ENCODE assay signal across 23 cellular contexts in the genomic region with DNA sequence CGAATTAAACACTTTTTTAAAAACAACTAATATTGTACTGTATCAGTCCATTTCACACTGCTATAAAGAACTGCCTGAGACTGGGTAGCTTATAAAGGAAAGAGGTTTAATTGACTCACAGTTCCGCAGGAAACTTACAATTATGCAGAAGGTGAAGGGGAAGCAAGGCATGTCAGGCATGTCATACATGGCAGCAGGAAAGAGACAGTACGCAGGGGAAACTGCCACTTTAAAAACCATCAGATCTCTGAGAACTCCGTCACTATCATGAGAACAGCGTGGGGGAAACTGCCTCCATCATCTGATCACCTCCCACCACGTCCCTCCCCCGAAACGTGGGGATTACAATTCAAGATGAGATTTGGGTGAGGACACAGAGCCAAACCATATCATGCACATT.
A peak's percentile ranks its signal among the peaks of the same experiment; 100 is the strongest.
DNase-seq lines count a peak whose midpoint lies in the region; ATAC-seq and TF ChIP-seq lines count a peak whose summit lies in the region.
"Had no signal": no experiment of that assay in that cellular context is flagged by ENCODE, and none has a peak within 500 bp of the region (broad histone marks: within the 10 kb centered on the region; RNA-seq: fewer than 3 reads in every experiment).

No MANE protein-coding gene starts in this region.

- POLR2A ChIA-PET in activated B cell treated with CpG ODN at 0.5 μM for 24 hours (lab: Charles Lee), result no interaction called here
- POLR2A ChIA-PET in activated CD4-positive, alpha-beta T cell treated with anti-CD3 and anti-CD28 coated beads, Interleukin-2, amount 10 ng/mL, durations not matched to agents 7 days and 5 days (lab: Charles Lee), result no interaction called here

- H3K4me1 Mint-ChIP-seq in activated naive CD8-positive, alpha-beta T cell treated with anti-CD3 and anti-CD28 coated beads, Interleukin-2, amount 50 U/mL, for 24 hours, result peaks cover 11% of the 10 kb centered on the region
- H3K4me1 Mint-ChIP-seq in activated naive CD8-positive, alpha-beta T cell treated with anti-CD3 and anti-CD28 coated beads for 36 hours, result peaks cover 9% of the 10 kb centered on the region
- peaks cover 9% of the 10 kb centered on the region for H3K4me1 Mint-ChIP-seq in activated B cell treated with CpG ODN at 0.5 μM for 24 hours
- H3K4me1 Mint-ChIP-seq in activated CD4-positive, alpha-beta T cell treated with anti-CD3 and anti-CD28 coated beads, Interleukin-2, amount 10 ng/mL, durations not matched to agents 7 days and 5 days, result peaks cover 4% of the 10 kb centered on the region

- intact Hi-C loops in activated B cell treated with CpG ODN at 0.5 μM for 24 hours (cut with micrococcal nuclease), result no loop called here

- no peak overlapping the region for H3K27ac Mint-ChIP-seq in activated naive CD8-positive, alpha-beta T cell treated with anti-CD3 and anti-CD28 coated beads, Interleukin-2, amount 50 U/mL, for 24 hours
- no peak overlapping the region for H3K27ac Mint-ChIP-seq in activated naive CD8-positive, alpha-beta T cell treated with anti-CD3 and anti-CD28 coated beads for 36 hours
- H3K27ac Mint-ChIP-seq in activated B cell treated with CpG ODN at 0.5 μM for 24 hours, result no peak overlapping the region
- no peak overlapping the region for H3K27ac Mint-ChIP-seq in activated CD4-positive, alpha-beta T cell treated with anti-CD3 and anti-CD28 coated beads, Interleukin-2, amount 10 ng/mL, durations not matched to agents 7 days and 5 days
- H3K27ac Mint-ChIP-seq: activated T-helper 17 cell treated with anti-CD3 and anti-CD28 coated beads, Interleukin-2, amount 50 U/mL, for 72 hours; CD8-positive, alpha-beta memory T cell; memory B cell; nephron progenitor cell; stimulated activated memory B cell treated with anti-CD40 and anti-IgM and Interleukin-4, amounts not matched to agents 10 μg/mL and 1 μg/mL and 100 μg/mL, for 72 hours had no signal

- H3K27me3 Mint-ChIP-seq in activated naive CD8-positive, alpha-beta T cell treated with anti-CD3 and anti-CD28 coated beads, Interleukin-2, amount 50 U/mL, for 24 hours, result peaks cover 4% of the 10 kb centered on the region
- peaks cover 19% of the 10 kb centered on the region for H3K27me3 Mint-ChIP-seq in activated naive CD8-positive, alpha-beta T cell treated with anti-CD3 and anti-CD28 coated beads for 36 hours
- H3K27me3 Mint-ChIP-seq in activated B cell treated with CpG ODN at 0.5 μM for 24 hours, result peaks cover 7% of the 10 kb centered on the region
- H3K27me3 Mint-ChIP-seq in activated CD4-positive, alpha-beta T cell treated with anti-CD3 and anti-CD28 coated beads, Interleukin-2, amount 10 ng/mL, durations not matched to agents 7 days and 5 days, result peaks cover 17% of the 10 kb centered on the region

- no peaks in the 10 kb centered on the region for H3K9me3 Mint-ChIP-seq in activated naive CD8-positive, alpha-beta T cell treated with anti-CD3 and anti-CD28 coated beads, Interleukin-2, amount 50 U/mL, for 24 hours
- no peaks in the 10 kb centered on the region for H3K9me3 Mint-ChIP-seq in activated naive CD8-positive, alpha-beta T cell treated with anti-CD3 and anti-CD28 coated beads for 36 hours
- no peaks in the 10 kb centered on the region for H3K9me3 Mint-ChIP-seq in activated B cell treated with CpG ODN at 0.5 μM for 24 hours
- no peaks in the 10 kb centered on the region for H3K9me3 Mint-ChIP-seq in activated CD4-positive, alpha-beta T cell treated with anti-CD3 and anti-CD28 coated beads, Interleukin-2, amount 10 ng/mL, durations not matched to agents 7 days and 5 days
- H3K9me3 Mint-ChIP-seq: activated T-helper 17 cell treated with anti-CD3 and anti-CD28 coated beads, Interleukin-2, amount 50 U/mL, for 72 hours; CD8-positive, alpha-beta memory T cell; memory B cell; nephron progenitor cell; stimulated activated memory B cell treated with anti-CD40 and anti-IgM and Interleukin-4, amounts not matched to agents 10 μg/mL and 1 μg/mL and 100 μg/mL, for 72 hours had no signal

- no peaks in the 10 kb centered on the region for H3K36me3 Mint-ChIP-seq in activated naive CD8-positive, alpha-beta T cell treated with anti-CD3 and anti-CD28 coated beads, Interleukin-2, amount 50 U/mL, for 24 hours (ENCODE audit: low read depth)
- no peaks in the 10 kb centered on the region for H3K36me3 Mint-ChIP-seq in activated naive CD8-positive, alpha-beta T cell treated with anti-CD3 and anti-CD28 coated beads for 36 hours
- H3K36me3 Mint-ChIP-seq in activated B cell treated with CpG ODN at 0.5 μM for 24 hours (ENCODE audit: low read depth), result no peaks in the 10 kb centered on the region
- H3K36me3 Mint-ChIP-seq in activated CD4-positive, alpha-beta T cell treated with anti-CD3 and anti-CD28 coated beads, Interleukin-2, amount 10 ng/mL, durations not matched to agents 7 days and 5 days (ENCODE audit: low read depth), result no peaks in the 10 kb centered on the region
- H3K36me3 Mint-ChIP-seq: CD8-positive, alpha-beta memory T cell; memory B cell; stimulated activated memory B cell treated with anti-CD40 and anti-IgM and Interleukin-4, amounts not matched to agents 10 μg/mL and 1 μg/mL and 100 μg/mL, for 72 hours had no signal

- TF ChIP-seq CTCF in activated B cell treated with CpG ODN at 0.5 μM for 24 hours (IDR thresholded peaks at IDR 0.05), result no peak

- no peak for ATAC-seq in activated naive CD8-positive, alpha-beta T cell treated with anti-CD3 and anti-CD28 coated beads, Interleukin-2, amount 50 U/mL, for 24 hours
- no peak for ATAC-seq in activated B cell treated with CpG ODN at 0.5 μM for 24 hours (ENCODE audit: low read depth)
- ATAC-seq: activated T-helper 17 cell treated with anti-CD3 and anti-CD28 coated beads, Interleukin-2, amount 50 U/mL, for 72 hours; stimulated activated memory B cell treated with anti-CD40 and anti-IgM and Interleukin-4, amounts not matched to agents 10 μg/mL and 1 μg/mL and 100 μg/mL, for 72 hours had no signal

- DNase-seq in activated naive CD8-positive, alpha-beta T cell treated with anti-CD3 and anti-CD28 coated beads, Interleukin-2, amount 50 U/mL, for 24 hours, result peak; percentile 2
- no peak for DNase-seq in activated naive CD8-positive, alpha-beta T cell treated with anti-CD3 and anti-CD28 coated beads for 36 hours
- no peak for DNase-seq in activated B cell treated with CpG ODN at 0.5 μM for 24 hours
- peak; percentile 75 to 92 for DNase-seq in lung microvascular endothelial cell (ENCODE audit: low read depth in 2 of 2)
- DNase-seq in effector CD8-positive, alpha-beta T cell (lab: John Stamatoyannopoulos, UW), result no peak
- DNase-seq in AG08395 (ENCODE audit: low spot score), result no peak
- DNase-seq in cerebellar nuclear complex (lab: John Stamatoyannopoulos, UW), result no peak
- DNase-seq in activated CD4-positive, alpha-beta T cell treated with anti-CD3 and anti-CD28 coated beads, Interleukin-2, amount 10 ng/mL, durations not matched to agents 7 days and 5 days, result no peak
- DNase-seq: ACHN; activated CD8-positive, alpha-beta memory T cell treated with anti-CD3 and anti-CD28 coated beads for 24 hours; amniotic stem cell; CD8-positive, alpha-beta memory T cell; DMS79 treated with DMSO at 0.1 percent for 48 hours; hippocampal formation; islet precursor cell; NCI-H146; nephron progenitor cell; NK-92 treated with Interleukin-12 subunit alpha and Interleukin-12 subunit beta, amount 100 ng/mL, for 24 hours; stimulated activated CD4-positive, alpha-beta T cell treated with anti-CD3 and anti-CD28 coated beads, Interleukin-12 subunit alpha, Interleukin-12 subunit beta, amount 100 ng/mL, for 4 hours; tibial artery had no signal

- CTCF ChIA-PET in activated B cell treated with CpG ODN at 0.5 μM for 24 hours (lab: Charles Lee), result no interaction called here
- CTCF ChIA-PET in activated CD4-positive, alpha-beta T cell treated with anti-CD3 and anti-CD28 coated beads, Interleukin-2, amount 10 ng/mL, durations not matched to agents 7 days and 5 days (lab: Charles Lee), result no interaction called here

- H3K4me3 Mint-ChIP-seq in activated naive CD8-positive, alpha-beta T cell treated with anti-CD3 and anti-CD28 coated beads, Interleukin-2, amount 50 U/mL, for 24 hours, result no peak overlapping the region
- H3K4me3 Mint-ChIP-seq in activated naive CD8-positive, alpha-beta T cell treated with anti-CD3 and anti-CD28 coated beads for 36 hours, result no peak overlapping the region
- peak overlapping the region; percentile 33 for H3K4me3 Mint-ChIP-seq in activated B cell treated with CpG ODN at 0.5 μM for 24 hours
- no peak overlapping the region for H3K4me3 Mint-ChIP-seq in activated CD4-positive, alpha-beta T cell treated with anti-CD3 and anti-CD28 coated beads, Interleukin-2, amount 10 ng/mL, durations not matched to agents 7 days and 5 days
- H3K4me3 Mint-ChIP-seq: activated T-helper 17 cell treated with anti-CD3 and anti-CD28 coated beads, Interleukin-2, amount 50 U/mL, for 72 hours; CD8-positive, alpha-beta memory T cell; memory B cell; nephron progenitor cell; stimulated activated memory B cell treated with anti-CD40 and anti-IgM and Interleukin-4, amounts not matched to agents 10 μg/mL and 1 μg/mL and 100 μg/mL, for 72 hours had no signal

Comparison
In these comparisons a context has a peak if more than half of its experiments do, and no peak if none do; other contexts are left out.
1. DNase-seq: peak in activated naive CD8-positive, alpha-beta T cell treated with anti-CD3 and anti-CD28 coated beads, Interleukin-2, amount 50 U/mL, for 24 hours (single experiment) and lung microvascular endothelial cell (2 of 2); none in activated naive CD8-positive, alpha-beta T cell treated with anti-CD3 and anti-CD28 coated beads for 36 hours (single experiment), activated B cell treated with CpG ODN at 0.5 μM for 24 hours (single experiment), effector CD8-positive, alpha-beta T cell (single experiment), AG08395 (single experiment), cerebellar nuclear complex (0 of 2) and activated CD4-positive, alpha-beta T cell treated with anti-CD3 and anti-CD28 coated beads, Interleukin-2, amount 10 ng/mL, durations not matched to agents 7 days and 5 days (single experiment).